In genomic region chr10:13528875-13529713, GRCh38 we compare ENCODE assay signal across 8 cellular contexts. TPM values are rescaled to one million over a fixed set of nuclear protein-coding genes. Genes with fewer than 3 reads are reported as not detected.
DNase-seq lines count a peak whose midpoint lies in the region; ATAC-seq and TF ChIP-seq lines count a peak whose summit lies in the region.

A gene with protein sequence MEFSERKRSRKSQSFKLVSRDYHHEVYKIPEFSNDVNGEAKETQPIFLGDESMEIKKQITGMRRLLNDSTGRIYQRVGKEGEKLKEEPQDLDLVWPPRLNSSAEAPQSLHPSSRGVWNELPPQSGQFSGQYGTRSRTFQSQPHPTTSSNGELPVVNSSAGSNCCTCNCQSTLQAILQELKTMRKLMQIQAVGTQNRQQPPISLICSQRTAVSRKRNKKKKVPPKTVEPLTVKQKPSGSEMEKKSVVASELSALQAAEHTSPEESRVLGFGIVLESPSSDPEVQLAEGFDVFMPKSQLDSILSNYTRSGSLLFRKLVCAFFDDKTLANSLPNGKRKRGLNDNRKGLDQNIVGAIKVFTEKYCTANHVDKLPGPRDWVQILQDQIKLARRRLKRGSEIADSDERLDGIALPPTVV (minus strand): TSS chr10:13529014. CDS start chr10:13528533, 481 bp downstream.

- H3K36me3 ChIP-seq in CD8-positive, alpha-beta T cell (ENCODE audit: insufficient read depth, low read length), result no peaks in the 10 kb centered on the region
- no peaks in the 10 kb centered on the region for H3K36me3 ChIP-seq in adrenal gland (replicated peaks in 1 of 2)

- H3K36me3 Mint-ChIP-seq in CD8-positive, alpha-beta T cell, result no peaks in the 10 kb centered on the region

- intact Hi-C loops in CD8-positive, alpha-beta T cell (cut with DNase I, micrococcal nuclease), result no loop called here
- intact Hi-C loops in adrenal gland (cut with DNase I) (no loop called here), right cardiac atrium (cut with DNase I) (no loop called here)

- no peak for DNase-seq in CD8-positive, alpha-beta T cell
- DNase-seq in adrenal gland, result peak in 6 of 7 donors; percentile 27 to 56 (median 35)
- DNase-seq in right cardiac atrium, result peak; percentile 40 to 81 (median 78)
- no peak for DNase-seq in pulmonary artery endothelial cell (ENCODE audit: low read depth, low spot score)
- no peak for DNase-seq in MV-4-11 (lab: John Stamatoyannopoulos, UW)

- no peak for TF ChIP-seq CTCF in CD8-positive, alpha-beta T cell (IDR thresholded peaks at IDR 0.05)
- TF ChIP-seq CTCF in adrenal gland (IDR thresholded peaks at IDR 0.05), result no peak

- H3K9me3 Mint-ChIP-seq in CD8-positive, alpha-beta T cell, result no peaks in the 10 kb centered on the region

- no peaks in the 10 kb centered on the region for H3K4me1 ChIP-seq in CD8-positive, alpha-beta T cell (ENCODE audit: insufficient read depth, low read length)
- H3K4me1 ChIP-seq in adrenal gland (replicated peaks in 1 of 2), result peaks cover 5 to 20% of the 10 kb centered on the region in 2 donors
- no peaks in the 10 kb centered on the region for H3K4me1 ChIP-seq in right cardiac atrium (ENCODE audit: control insufficient read depth, insufficient read depth, low read length)

- peak in 1 of 2 donors; percentile 17 for TF ChIP-seq POLR2A in adrenal gland (IDR thresholded peaks at IDR 0.05)

- peaks cover 62% of the 10 kb centered on the region for H3K27me3 Mint-ChIP-seq in CD8-positive, alpha-beta T cell (ENCODE audit: low read depth)

- H3K4me3 ChIP-seq in CD8-positive, alpha-beta T cell (ENCODE audit: low read depth, low read length), result no peak within 1 kb of the TSS
- H3K4me3 ChIP-seq in adrenal gland (peak within 1 kb of the TSS; percentile 32 to 76 (median 56)), right cardiac atrium (ENCODE audit: low read length) (peak within 1 kb of the TSS; percentile 99)

- H3K4me3 Mint-ChIP-seq in CD8-positive, alpha-beta T cell, result peak within 1 kb of the TSS; percentile 77

- H3K9me3 ChIP-seq in CD8-positive, alpha-beta T cell (ENCODE audit: low read length), result no peaks in the 10 kb centered on the region
- no peaks in the 10 kb centered on the region for H3K9me3 ChIP-seq in adrenal gland (replicated peaks in 1 of 3)
- H3K9me3 ChIP-seq in right cardiac atrium (ENCODE audit: control insufficient read depth, low read length), result no peaks in the 10 kb centered on the region

- peaks cover 22% of the 10 kb centered on the region for H3K27me3 ChIP-seq in CD8-positive, alpha-beta T cell (ENCODE audit: insufficient read depth, low read length)
- H3K27me3 ChIP-seq in adrenal gland (no peaks in the 10 kb centered on the region), right cardiac atrium (ENCODE audit: control insufficient read depth, insufficient read depth) (no peaks in the 10 kb centered on the region)

- WGBS in adrenal gland, 4 donors, result 3 to 29% (median 7%) methylated on average over 12 to 86 of the region's 98 CpGs
- WGBS in right cardiac atrium, result 3% methylated on average over 98 of the region's 98 CpGs

- no peak within 1 kb of the TSS for H3K27ac ChIP-seq in CD8-positive, alpha-beta T cell (ENCODE audit: low read depth, low read length)
- H3K27ac ChIP-seq in adrenal gland (peak within 1 kb of the TSS in 3 of 5 donors; percentile 43 to 83 (median 60)), right cardiac atrium (ENCODE audit: low read length) (peak within 1 kb of the TSS; percentile 51)

- H3K27ac Mint-ChIP-seq in CD8-positive, alpha-beta T cell, result no peak within 1 kb of the TSS

- peak; percentile 14 for ATAC-seq in CD8-positive, alpha-beta T cell
- ATAC-seq in HG02885 (IDR thresholded peaks at IDR 0.05; ENCODE audit: poor library complexity, unreplicated experiment) (peak; percentile 52), right cardiac atrium (peak; percentile 85 to 90), HG03280 (IDR thresholded peaks at IDR 0.05; ENCODE audit: unreplicated experiment) (no peak), GM19455 (IDR thresholded peaks at IDR 0.05; ENCODE audit: unreplicated experiment) (no peak)

- peaks cover 12% of the 10 kb centered on the region for H3K4me1 Mint-ChIP-seq in CD8-positive, alpha-beta T cell (ENCODE audit: low read depth)

- POLR2A ChIA-PET in CD8-positive, alpha-beta T cell (lab: Charles Lee), result no interaction called here

- CTCF ChIA-PET in CD8-positive, alpha-beta T cell (lab: Charles Lee), result interaction anchor here (1.7 kb wide), 1 partner anchor 157 kb away, joined by 3 read pairs; no protein-coding TSS in a partner anchor

RNA-seq across cellular contexts. Expression of the gene that starts here (rescaled TPM):
- not detected for total RNA-seq in CD8-positive, alpha-beta T cell
- total RNA-seq in adrenal gland (10 to 100 TPM in 7 of 8 donors, 1 to 10 TPM in 1; 6.8 to 21.5 (median 14.8) TPM), right cardiac atrium (10 to 100 TPM; 13.2 to 17.4 (median 14.8) TPM), pulmonary artery endothelial cell (13.9 and 16.5 TPM in 2 replicates)
- polyA plus RNA-seq in adrenal gland (10 to 100 TPM in 1 of 3 donors, 1 to 10 TPM in 2; 5.3 to 15.2 (median 6.8) TPM), right cardiac atrium (7.1 TPM)

Comparison
In these comparisons a context has a peak if more than half of its experiments do, and no peak if none do; other contexts are left out.
1. RNA of the gene that starts here (total RNA-seq): 13.2 to 17.4 TPM in right cardiac atrium, 6.8 to 21.5 TPM in adrenal gland and 13.9 to 16.5 TPM in pulmonary artery endothelial cell; not detected in CD8-positive, alpha-beta T cell; every median in the first group is over 4 times any median in the second.
2. Peak in ATAC-seq in CD8-positive, alpha-beta T cell; RNA of the gene not detected or under 1 TPM.
3. ATAC-seq: peak in HG02885 (single experiment) and right cardiac atrium (2 of 2); none in HG03280 (single experiment) and GM19455 (single experiment).
4. DNase-seq: peak in adrenal gland (6 of 7) and right cardiac atrium (3 of 3); none in CD8-positive, alpha-beta T cell (0 of 7), pulmonary artery endothelial cell (single experiment) and MV-4-11 (single experiment).